ENCODE assay signal across 23 cellular contexts in genomic region chr5:159214486-159215271, GRCh38.
"Had no signal": no experiment of that assay in that cellular context is flagged by ENCODE, and none has a peak within 500 bp of the region (broad histone marks: within the 10 kb centered on the region; RNA-seq: fewer than 3 reads in every experiment).

No MANE protein-coding gene starts in this region.

- H3K4me3 Mint-ChIP-seq: dendritic cell treated with granulocyte-macrophage colony-stimulating factor and Interleukin-4, amounts not matched to agents 40 ng/mL and 50 ng/mL, for 4 days; endodermal cell; memory B cell; natural killer cell; stimulated activated naive CD8-positive, alpha-beta T cell treated with anti-CD3 and anti-CD28 coated beads, Interleukin-15, amount 100 ng/mL, for 72 hours had no signal

- H3K36me3 Mint-ChIP-seq: memory B cell, natural killer cell had no signal

- H3K27me3 ChIP-seq: colonic mucosa, pancreas, right lobe of liver, suprapubic skin, transverse colon, upper lobe of right lung, uterus had no signal

- H3K27ac ChIP-seq: colonic mucosa, pancreas, right lobe of liver, suprapubic skin, transverse colon, uterus had no signal

- DNase-seq: colonic mucosa; effector CD8-positive, alpha-beta T cell; endodermal cell; left ventricle myocardium superior; lower lobe of right lung; natural killer cell; occipital lobe; pancreas; right lobe of liver; small intestine; stimulated activated CD4-positive, alpha-beta T cell treated with anti-CD3 and anti-CD28 coated beads, Interleukin-15, amount 100 ng/mL, for 24 hours; stimulated activated CD4-positive, alpha-beta T cell treated with anti-CD3 and anti-CD28 coated beads, Interleukin-2, amount 100 ng/mL, for 48 hours; stimulated activated naive CD4-positive, alpha-beta T cell; stimulated activated naive CD8-positive, alpha-beta T cell treated with anti-CD3 and anti-CD28 coated beads, Interleukin-15, amount 100 ng/mL, for 72 hours; transverse colon; upper lobe of right lung; uterus had no signal

- H3K9me3 ChIP-seq: colonic mucosa, lower lobe of right lung, pancreas, right lobe of liver, suprapubic skin, transverse colon, upper lobe of right lung, uterus had no signal

- H3K4me3 ChIP-seq: colonic mucosa, lower lobe of right lung, pancreas, right lobe of liver, suprapubic skin, transverse colon, upper lobe of right lung, uterus had no signal

- FAIRE-seq: frontal cortex, keratinocyte, pancreas, small intestine had no signal

- H3K4me1 ChIP-seq: uterus had no signal

- H3K36me3 ChIP-seq: colonic mucosa, lower lobe of right lung, pancreas, right lobe of liver, suprapubic skin, transverse colon, upper lobe of right lung, uterus had no signal

- H3K27me3 Mint-ChIP-seq: stimulated activated naive CD8-positive, alpha-beta T cell treated with anti-CD3 and anti-CD28 coated beads, Interleukin-15, amount 100 ng/mL, for 72 hours had no signal

- ATAC-seq: left ventricle myocardium superior; lower lobe of right lung; natural killer cell; pancreas; right lobe of liver; stimulated activated naive CD8-positive, alpha-beta T cell treated with anti-CD3 and anti-CD28 coated beads, Interleukin-15, amount 100 ng/mL, for 72 hours; upper lobe of right lung had no signal

- H3K27ac Mint-ChIP-seq: dendritic cell treated with granulocyte-macrophage colony-stimulating factor and Interleukin-4, amounts not matched to agents 40 ng/mL and 50 ng/mL, for 4 days; endodermal cell; memory B cell; natural killer cell; progenitor cell of endocrine pancreas had no signal

- H3K9me3 Mint-ChIP-seq: dendritic cell treated with granulocyte-macrophage colony-stimulating factor and Interleukin-4, amounts not matched to agents 40 ng/mL and 50 ng/mL, for 4 days; endodermal cell; memory B cell; natural killer cell; stimulated activated naive CD8-positive, alpha-beta T cell treated with anti-CD3 and anti-CD28 coated beads, Interleukin-15, amount 100 ng/mL, for 72 hours had no signal
